ENCODE assay signal across 8 cellular contexts in genomic region chr11:65112226-65112550, GRCh38. TPM values are rescaled to one million over a fixed set of nuclear protein-coding genes. Genes with fewer than 3 reads are reported as not detected.
DNase-seq lines count a peak whose midpoint lies in the region; ATAC-seq and TF ChIP-seq lines count a peak whose summit lies in the region.

No MANE protein-coding gene starts in this region.

- H3K9me3 ChIP-seq in HAP-1, result no peaks in the 10 kb centered on the region
- no peaks in the 10 kb centered on the region for H3K9me3 ChIP-seq in left ventricle myocardium inferior (replicated peaks)
- no peaks in the 10 kb centered on the region for H3K9me3 ChIP-seq in skeletal muscle satellite cell (replicated peaks; ENCODE audit: low read length)

- peak overlapping the region; percentile 84 for H3K27ac ChIP-seq in left ventricle myocardium inferior (replicated peaks)

- in situ Hi-C loops in HAP-1 (cut with MboI; ENCODE audit: low sequenced_read_pairs), result loop anchor here (10.0 to 25.0 kb wide), 2 partner anchors 267 to 850 kb away; partner anchors contain the start of genes CDC42BPG and PLCB3

- TF ChIP-seq CTCF in WI38 (IDR thresholded peaks at IDR 0.05; ENCODE audit: low read depth, low read length) (no peak), left ventricle myocardium inferior (IDR thresholded peaks at IDR 0.05; ENCODE audit: borderline replicate concordance) (no peak)

- H3K4me1 ChIP-seq in HAP-1 (peaks cover 23% of the 10 kb centered on the region), left ventricle myocardium inferior (peaks cover 69% of the 10 kb centered on the region), skeletal muscle satellite cell (ENCODE audit: control insufficient read depth, insufficient read depth, low read length) (peaks cover 32% of the 10 kb centered on the region)

- DNase-seq in HAP-1 (ENCODE audit: low spot score in 2 of 2), result peak in 1 of 2 experiments; percentile 42
- no peak for DNase-seq in left ventricle myocardium inferior
- DNase-seq in NAMALWA (ENCODE audit: low spot score), result no peak
- no peak for DNase-seq in SKM-1 treated with dmso at 0.1 percent for 144 hours (lab: John Stamatoyannopoulos, UW; ENCODE audit: unreplicated experiment)
- no peak for DNase-seq in midbrain (lab: John Stamatoyannopoulos, UW)

- no peak for ATAC-seq in GM21390 (IDR thresholded peaks at IDR 0.05; ENCODE audit: unreplicated experiment)

- H3K27me3 ChIP-seq in HAP-1 (ENCODE audit: low read depth), result no peaks in the 10 kb centered on the region
- no peaks in the 10 kb centered on the region for H3K27me3 ChIP-seq in left ventricle myocardium inferior (ENCODE audit: low read depth)
- H3K27me3 ChIP-seq in skeletal muscle satellite cell (ENCODE audit: control insufficient read depth, insufficient read depth, low read length), result no peaks in the 10 kb centered on the region

- peak overlapping the region; percentile 75 for H3K4me3 ChIP-seq in HAP-1
- H3K4me3 ChIP-seq in WI38 (ENCODE audit: low read depth, low read length), result peak overlapping the region; percentile 51
- peak overlapping the region; percentile 77 for H3K4me3 ChIP-seq in left ventricle myocardium inferior
- peak overlapping the region; percentile 70 for H3K4me3 ChIP-seq in skeletal muscle satellite cell (ENCODE audit: low read length)

- H3K4me2 ChIP-seq in skeletal muscle satellite cell (ENCODE audit: low read length), result peak overlapping the region; percentile 96

- peaks cover 33% of the 10 kb centered on the region for H3K36me3 ChIP-seq in HAP-1 (replicated peaks)
- H3K36me3 ChIP-seq in left ventricle myocardium inferior, result peaks cover 39% of the 10 kb centered on the region
- peaks cover 19% of the 10 kb centered on the region for H3K36me3 ChIP-seq in skeletal muscle satellite cell (ENCODE audit: insufficient read depth, low read length)

- intact Hi-C loops in left ventricle myocardium inferior (cut with micrococcal nuclease), result no loop called here

- H3K9ac ChIP-seq in skeletal muscle satellite cell (ENCODE audit: low read depth, low read length), result peak overlapping the region; percentile 45

RNA-seq across cellular contexts. Expression of gene TM7SF2, which starts 0.5 kb away (rescaled TPM):
- 56.7 TPM for total RNA-seq in left ventricle myocardium inferior
- 5.7 and 6.6 TPM in 2 replicates for total RNA-seq in skeletal muscle satellite cell (2012; rRNA removed)

RNA-seq across cellular contexts. Expression of gene ZNHIT2, which starts 5.3 kb away (rescaled TPM):
- 6.1 TPM for total RNA-seq in left ventricle myocardium inferior
- 17.7 and 18.3 TPM in 2 replicates for total RNA-seq in skeletal muscle satellite cell (2012; rRNA removed)

RNA-seq across cellular contexts. Expression of gene FAU, which starts 9.7 kb away (rescaled TPM):
- 629 TPM for total RNA-seq in left ventricle myocardium inferior
- 230 and 303 TPM in 2 replicates for total RNA-seq in skeletal muscle satellite cell (2012; rRNA removed)

RNA-seq across cellular contexts. Expression of gene MRPL49, which starts 9.9 kb away (rescaled TPM):
- total RNA-seq in left ventricle myocardium inferior, result 32.1 TPM
- total RNA-seq in skeletal muscle satellite cell (2012; rRNA removed), result 27.5 and 35.7 TPM in 2 replicates

RNA-seq across cellular contexts. Expression of gene VPS51, which starts 16.2 kb away (rescaled TPM):
- 92.2 TPM for total RNA-seq in left ventricle myocardium inferior
- total RNA-seq in skeletal muscle satellite cell (2012; rRNA removed), result 121 and 137 TPM in 2 replicates
